ENCODE assay signal across 8 cellular contexts in the genomic region with DNA sequence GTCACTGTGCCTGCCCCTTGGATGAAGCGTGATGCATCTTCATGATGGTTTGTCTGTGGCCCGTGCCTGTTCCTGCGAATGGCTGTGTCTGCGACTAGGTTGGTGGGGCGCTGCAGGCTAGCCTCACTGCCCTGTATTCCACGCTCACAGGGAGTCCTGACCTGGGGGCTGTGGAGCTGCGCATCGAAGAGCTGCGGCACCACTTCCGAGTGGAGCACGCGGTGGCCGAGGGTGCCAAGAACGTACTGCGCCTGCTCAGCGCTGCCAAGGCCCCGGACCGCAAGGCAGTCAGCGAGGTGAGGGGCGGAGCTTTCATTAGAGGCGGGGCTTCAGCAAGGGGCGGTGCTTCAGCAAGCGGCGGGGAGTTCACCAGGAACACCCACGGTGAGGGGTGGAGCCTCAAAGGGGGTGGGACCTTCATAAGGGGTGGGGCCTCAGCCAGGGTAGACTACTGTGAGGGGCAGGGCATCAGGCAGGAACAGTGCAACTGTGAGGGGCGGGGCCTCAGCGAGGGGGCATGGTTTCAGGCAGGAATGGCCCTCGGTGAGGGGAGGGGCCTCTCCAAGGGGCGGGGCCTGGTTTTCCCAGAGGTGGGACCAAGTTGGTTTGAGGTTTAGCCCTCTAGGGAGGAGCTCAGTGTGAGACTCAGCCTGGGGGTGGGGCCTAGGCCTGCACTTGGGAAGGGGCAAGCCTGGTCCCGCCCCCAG. TPM values are rescaled to one million over a fixed set of nuclear protein-coding genes. Genes with fewer than 3 reads are reported as not detected.
DNase-seq lines count a peak whose midpoint lies in the region; ATAC-seq and TF ChIP-seq lines count a peak whose summit lies in the region.

No MANE protein-coding gene starts in this region.

- peaks cover 61% of the 10 kb centered on the region for H3K36me3 ChIP-seq in CD8-positive, alpha-beta T cell (ENCODE audit: insufficient read depth, low read length)
- peaks cover 26 to 97% (median 42%) of the 10 kb centered on the region in 3 donors for H3K36me3 ChIP-seq in esophagus squamous epithelium

- H3K9me3 ChIP-seq in CD8-positive, alpha-beta T cell (ENCODE audit: low read length): no peaks in the 10 kb centered on the region
- H3K9me3 ChIP-seq in esophagus squamous epithelium: no peaks in the 10 kb centered on the region

- CTCF ChIA-PET in CD8-positive, alpha-beta T cell (lab: Charles Lee): interaction anchor here (0.9 to 1.0 kb wide), 2 partner anchors 22 to 29 kb away, joined by 3 to 4 read pairs; no protein-coding TSS in a partner anchor

- H3K27me3 ChIP-seq in CD8-positive, alpha-beta T cell (ENCODE audit: insufficient read depth, low read length): no peaks in the 10 kb centered on the region
- H3K27me3 ChIP-seq in esophagus squamous epithelium: no peaks in the 10 kb centered on the region

- H3K4me1 ChIP-seq in CD8-positive, alpha-beta T cell (ENCODE audit: insufficient read depth, low read length): peaks cover 5% of the 10 kb centered on the region
- H3K4me1 ChIP-seq in esophagus squamous epithelium: peaks cover 0 to 14% (median 0%) of the 10 kb centered on the region in 3 donors

- H3K27ac ChIP-seq in CD8-positive, alpha-beta T cell (ENCODE audit: low read depth, low read length): no peak overlapping the region
- no peak overlapping the region for H3K27ac ChIP-seq in esophagus squamous epithelium

- no peak overlapping the region for H3K4me3 ChIP-seq in CD8-positive, alpha-beta T cell (ENCODE audit: low read depth, low read length)
- no peak overlapping the region for H3K4me3 ChIP-seq in esophagus squamous epithelium

- intact Hi-C loops in CD8-positive, alpha-beta T cell (cut with DNase I, micrococcal nuclease): no loop called here
- intact Hi-C loops in esophagus squamous epithelium (cut with DNase I): no loop called here

- TF ChIP-seq POLR2A in esophagus squamous epithelium (IDR thresholded peaks at IDR 0.05): no peak

- TF ChIP-seq CTCF in CD8-positive, alpha-beta T cell (IDR thresholded peaks at IDR 0.05): no peak
- no peak for TF ChIP-seq CTCF in esophagus squamous epithelium (IDR thresholded peaks at IDR 0.05)

- peaks cover 82% of the 10 kb centered on the region for H3K36me3 Mint-ChIP-seq in CD8-positive, alpha-beta T cell

- H3K4me3 Mint-ChIP-seq in CD8-positive, alpha-beta T cell: no peak overlapping the region

- peak; percentile 100 for ATAC-seq in CD8-positive, alpha-beta T cell
- ATAC-seq in GM21723 (IDR thresholded peaks at IDR 0.05; ENCODE audit: unreplicated experiment) (no peak), GM19452 (IDR thresholded peaks at IDR 0.05; ENCODE audit: unreplicated experiment) (no peak)

- peaks cover 13% of the 10 kb centered on the region for H3K4me1 Mint-ChIP-seq in CD8-positive, alpha-beta T cell (ENCODE audit: low read depth)

- 18 to 97% methylated on average over 4 of the region's 30 CpGs for WGBS in esophagus squamous epithelium, 2 donors

- peak in 4 of 7 experiments; percentile 34 to 80 (median 46) for DNase-seq in CD8-positive, alpha-beta T cell
- DNase-seq in HT-29 (ENCODE audit: low spot score): peak; percentile 34
- peak; percentile 75 for DNase-seq in UCSD-AML1 (lab: John Stamatoyannopoulos, UW; ENCODE audit: unreplicated experiment)
- DNase-seq in effector CD8-positive, alpha-beta T cell (lab: John Stamatoyannopoulos, UW): peak; percentile 50
- DNase-seq in stimulated activated CD4-positive, alpha-beta T cell treated with anti-CD3 and anti-CD28 coated beads, Interleukin-2, amount 100 ng/mL, for 48 hours: peak; percentile 70 to 72
- DNase-seq in esophagus squamous epithelium (lab: John Stamatoyannopoulos, UW): no peak

- H3K9me3 Mint-ChIP-seq in CD8-positive, alpha-beta T cell: no peaks in the 10 kb centered on the region

- no peaks in the 10 kb centered on the region for H3K27me3 Mint-ChIP-seq in CD8-positive, alpha-beta T cell (ENCODE audit: low read depth)

- H3K27ac Mint-ChIP-seq in CD8-positive, alpha-beta T cell: peak overlapping the region; percentile 49

- POLR2A ChIA-PET in CD8-positive, alpha-beta T cell (lab: Charles Lee): no interaction called here

RNA-seq across cellular contexts. Expression of gene PKN1, which starts 17.2 kb away (rescaled TPM):
- total RNA-seq in CD8-positive, alpha-beta T cell: 100 to 1,000 TPM; 152 to 158 TPM
- 59.9 and 66.9 TPM in 2 replicates for total RNA-seq in HT-29 (2014; rRNA removed; shearing (Covaris generic))
- 10 to 100 TPM in 2 of 4 donors, 1 to 10 TPM in 2; 6.1 to 38.3 (median 21.0) TPM for total RNA-seq in esophagus squamous epithelium

RNA-seq across cellular contexts. Expression of gene PTGER1, which starts 24.8 kb away (rescaled TPM):
- total RNA-seq in CD8-positive, alpha-beta T cell: under 1 TPM in 1 of 2 experiments, not detected in 1; 0.22 TPM
- 0.31 TPM in 1 of 2 replicates, not detected in the other for total RNA-seq in HT-29 (2014; rRNA removed; shearing (Covaris generic))
- 1 to 10 TPM in 1 of 4 donors, under 1 TPM in 2, not detected in 1; 0.31 to 1.3 (median 0.38) TPM for total RNA-seq in esophagus squamous epithelium

RNA-seq across cellular contexts. Expression of gene DDX39A, which starts 31.2 kb away (rescaled TPM):
- 100 to 1,000 TPM; 342 to 372 TPM for total RNA-seq in CD8-positive, alpha-beta T cell
- total RNA-seq in HT-29 (2014; rRNA removed; shearing (Covaris generic)): 185 and 196 TPM in 2 replicates
- 100 to 1,000 TPM in 1 of 4 donors, 10 to 100 TPM in 3; 59.2 to 144 (median 88.4) TPM for total RNA-seq in esophagus squamous epithelium

RNA-seq across cellular contexts. Expression of gene GIPC1, which starts 45.6 kb away (rescaled TPM):
- total RNA-seq in CD8-positive, alpha-beta T cell: 10 to 100 TPM; 15.6 to 16.0 TPM
- 296 and 305 TPM in 2 replicates for total RNA-seq in HT-29 (2014; rRNA removed; shearing (Covaris generic))
- total RNA-seq in esophagus squamous epithelium: 100 to 1,000 TPM; 147 to 432 (median 243) TPM
